In genomic region chr5:35822541-35822940, GRCh38 we compare ENCODE assay signal across 19 cellular contexts. TPM values are rescaled to one million over a fixed set of nuclear protein-coding genes. Genes with fewer than 3 reads are reported as not detected.
DNase-seq lines count a peak whose midpoint lies in the region; ATAC-seq lines count a peak whose summit lies in the region.
"Had no signal": no experiment of that assay in that cellular context is flagged by ENCODE, and none has a peak within 500 bp of the region (broad histone marks: within the 10 kb centered on the region; RNA-seq: fewer than 3 reads in every experiment).

No MANE protein-coding gene starts in this region.

- peaks cover 4% of the 10 kb centered on the region for H3K9me3 Mint-ChIP-seq in activated CD4-positive, alpha-beta memory T cell treated with anti-CD3 and anti-CD28 coated beads for 36 hours
- peaks cover 9% of the 10 kb centered on the region for H3K9me3 Mint-ChIP-seq in activated naive CD8-positive, alpha-beta T cell treated with anti-CD3 and anti-CD28 coated beads for 36 hours
- H3K9me3 Mint-ChIP-seq in stimulated activated naive CD8-positive, alpha-beta T cell treated with anti-CD3 and anti-CD28 coated beads, Interleukin-15, amount 100 ng/mL, for 72 hours: peaks cover 5 to 7% of the 10 kb centered on the region in 2 donors
- H3K9me3 Mint-ChIP-seq: naive B cell had no signal

- H3K36me3 Mint-ChIP-seq in activated CD4-positive, alpha-beta memory T cell treated with anti-CD3 and anti-CD28 coated beads for 36 hours: peaks cover 9% of the 10 kb centered on the region
- H3K36me3 Mint-ChIP-seq in activated naive CD8-positive, alpha-beta T cell treated with anti-CD3 and anti-CD28 coated beads for 36 hours: peaks cover 36% of the 10 kb centered on the region
- H3K36me3 Mint-ChIP-seq: CD14-positive monocyte, naive B cell had no signal

- ATAC-seq in stimulated activated naive CD8-positive, alpha-beta T cell treated with anti-CD3 and anti-CD28 coated beads, Interleukin-15, amount 100 ng/mL, for 72 hours: peak; percentile 46
- no peak for ATAC-seq in GM18873 (IDR thresholded peaks at IDR 0.05; ENCODE audit: low FRiP score, unreplicated experiment)
- ATAC-seq: PC-3 had no signal

- CTCF ChIA-PET in activated CD4-positive, alpha-beta memory T cell treated with anti-CD3 and anti-CD28 coated beads for 36 hours (lab: Charles Lee): interaction anchor here (0.8 to 6.0 kb wide), 11 partner anchors 8 to 171 kb away, joined by 3 to 59 read pairs (median 6); partner anchors contain the start of gene IL7R

- peaks cover 87% of the 10 kb centered on the region for H3K4me1 Mint-ChIP-seq in activated CD4-positive, alpha-beta memory T cell treated with anti-CD3 and anti-CD28 coated beads for 36 hours (ENCODE audit: low read depth)
- H3K4me1 Mint-ChIP-seq in activated naive CD8-positive, alpha-beta T cell treated with anti-CD3 and anti-CD28 coated beads for 36 hours: peaks cover 82% of the 10 kb centered on the region
- H3K4me1 Mint-ChIP-seq in stimulated activated naive CD8-positive, alpha-beta T cell treated with anti-CD3 and anti-CD28 coated beads, Interleukin-15, amount 100 ng/mL, for 72 hours: peaks cover 88% of the 10 kb centered on the region
- H3K4me1 Mint-ChIP-seq: naive B cell had no signal

- H3K27me3 Mint-ChIP-seq in activated CD4-positive, alpha-beta memory T cell treated with anti-CD3 and anti-CD28 coated beads for 36 hours: no peaks in the 10 kb centered on the region
- no peaks in the 10 kb centered on the region for H3K27me3 Mint-ChIP-seq in activated naive CD8-positive, alpha-beta T cell treated with anti-CD3 and anti-CD28 coated beads for 36 hours
- H3K27me3 Mint-ChIP-seq in stimulated activated naive CD8-positive, alpha-beta T cell treated with anti-CD3 and anti-CD28 coated beads, Interleukin-15, amount 100 ng/mL, for 72 hours: no peaks in the 10 kb centered on the region
- H3K27me3 Mint-ChIP-seq: naive B cell had no signal

- intact Hi-C loops in activated CD4-positive, alpha-beta memory T cell treated with anti-CD3 and anti-CD28 coated beads for 36 hours (cut with micrococcal nuclease): loop anchor here (5.0 kb wide), 1 partner anchor 150 kb away; no protein-coding TSS in a partner anchor

- H3K27ac Mint-ChIP-seq in activated CD4-positive, alpha-beta memory T cell treated with anti-CD3 and anti-CD28 coated beads for 36 hours: peak overlapping the region; percentile 94
- peak overlapping the region; percentile 94 for H3K27ac Mint-ChIP-seq in activated naive CD8-positive, alpha-beta T cell treated with anti-CD3 and anti-CD28 coated beads for 36 hours
- H3K27ac Mint-ChIP-seq in stimulated activated naive CD8-positive, alpha-beta T cell treated with anti-CD3 and anti-CD28 coated beads, Interleukin-15, amount 100 ng/mL, for 72 hours: peak overlapping the region; percentile 75 to 89
- H3K27ac Mint-ChIP-seq: CD14-positive monocyte had no signal

- peak; percentile 51 for DNase-seq in activated effector memory CD4-positive, alpha-beta T cell treated with Interleukin-2 at 50 U/mL for 16 hours
- DNase-seq in activated effector memory CD4-positive, alpha-beta T cell treated with anti-CD3 and anti-CD28 coated beads, Interleukin-2, amount 50 U/mL, for 16 hours: no peak
- DNase-seq in activated CD4-positive, alpha-beta memory T cell treated with anti-CD3 and anti-CD28 coated beads for 36 hours: peak; percentile 64
- DNase-seq in activated naive CD8-positive, alpha-beta T cell treated with anti-CD3 and anti-CD28 coated beads for 36 hours: peak; percentile 53
- DNase-seq in stimulated activated naive CD8-positive, alpha-beta T cell treated with anti-CD3 and anti-CD28 coated beads, Interleukin-15, amount 100 ng/mL, for 72 hours: peak in 1 of 2 donors; percentile 54
- DNase-seq in NCI-H2196 (lab: John Stamatoyannopoulos, UW; ENCODE audit: unreplicated experiment) (no peak), EL (no peak)
- DNase-seq: amygdala, cerebellar nuclear complex, DMS79 treated with DMSO at 0.1 percent for 48 hours, islet precursor cell, naive B cell, NCI-H1092 treated with DMSO at 0.1 percent for 48 hours, NCI-H2107, NCI-H69, PC-3, upper lobe of right lung had no signal

- POLR2A ChIA-PET in activated CD4-positive, alpha-beta memory T cell treated with anti-CD3 and anti-CD28 coated beads for 36 hours (lab: Charles Lee): interaction anchor here (1.3 to 7.3 kb wide), 11 partner anchors 10 to 78 kb away, joined by 3 to 87 read pairs (median 10); partner anchors contain the start of gene IL7R

- peak overlapping the region; percentile 40 for H3K4me3 Mint-ChIP-seq in activated CD4-positive, alpha-beta memory T cell treated with anti-CD3 and anti-CD28 coated beads for 36 hours
- peak overlapping the region; percentile 61 for H3K4me3 Mint-ChIP-seq in activated naive CD8-positive, alpha-beta T cell treated with anti-CD3 and anti-CD28 coated beads for 36 hours
- H3K4me3 Mint-ChIP-seq in stimulated activated naive CD8-positive, alpha-beta T cell treated with anti-CD3 and anti-CD28 coated beads, Interleukin-15, amount 100 ng/mL, for 72 hours: peak overlapping the region; percentile 57 to 67
- H3K4me3 Mint-ChIP-seq: CD14-positive monocyte, naive B cell had no signal

RNA-seq across cellular contexts. Expression of gene IL7R, which starts 34.1 kb away (rescaled TPM):
- total RNA-seq in activated CD4-positive, alpha-beta memory T cell treated with anti-CD3 and anti-CD28 coated beads for 36 hours: 100 to 1,000 TPM; 163 to 169 TPM
- 100 to 1,000 TPM; 112 to 117 TPM for total RNA-seq in activated naive CD8-positive, alpha-beta T cell treated with anti-CD3 and anti-CD28 coated beads for 36 hours

Comparison
In these comparisons a context has a peak if more than half of its experiments do, and no peak if none do; other contexts are left out.
1. DNase-seq: peak in activated effector memory CD4-positive, alpha-beta T cell treated with Interleukin-2 at 50 U/mL for 16 hours (single experiment), activated CD4-positive, alpha-beta memory T cell treated with anti-CD3 and anti-CD28 coated beads for 36 hours (single experiment) and activated naive CD8-positive, alpha-beta T cell treated with anti-CD3 and anti-CD28 coated beads for 36 hours (single experiment); none in activated effector memory CD4-positive, alpha-beta T cell treated with anti-CD3 and anti-CD28 coated beads, Interleukin-2, amount 50 U/mL, for 16 hours (single experiment), NCI-H2196 (single experiment) and EL (single experiment).
2. Peak in every context shown above with its lines, with median percentiles within 50 percentile points of each other: H3K27ac Mint-ChIP-seq and H3K4me3 Mint-ChIP-seq.